Comparison of ENCODE assay signal across 22 cellular contexts in genomic region chr2:167298017-167298416, GRCh38. TPM values are rescaled to one million over a fixed set of nuclear protein-coding genes. Genes with fewer than 3 reads are reported as not detected.
DNase-seq lines count a peak whose midpoint lies in the region; ATAC-seq and TF ChIP-seq lines count a peak whose summit lies in the region.
"Had no signal": no experiment of that assay in that cellular context is flagged by ENCODE, and none has a peak within 500 bp of the region (broad histone marks: within the 10 kb centered on the region; RNA-seq: fewer than 3 reads in every experiment).

No MANE protein-coding gene starts in this region.

- H3K27me3 Mint-ChIP-seq in WTC11 (ENCODE audit: low read depth), result peaks cover 11% of the 10 kb centered on the region

- no peak overlapping the region for H3K4me3 Mint-ChIP-seq in WTC11
- H3K4me3 Mint-ChIP-seq: CD14-positive monocyte; CD4-positive, alpha-beta T cell; CD8-positive, alpha-beta memory T cell had no signal

- TF ChIP-seq EP300 in esophagus muscularis mucosa (IDR thresholded peaks at IDR 0.05), result no peak

- peak overlapping the region; percentile 83 for H3K27ac Mint-ChIP-seq in WTC11
- H3K27ac Mint-ChIP-seq: CD14-positive monocyte; CD4-positive, alpha-beta T cell; CD8-positive, alpha-beta memory T cell had no signal

- H3K27ac ChIP-seq in esophagus muscularis mucosa (replicated peaks in 1 of 4), result no peak overlapping the region
- H3K27ac ChIP-seq: A549; BLaER1 treated with 17β-estradiol and CSF1 and Interleukin-3, amounts not matched to agents 10 nM and 100 nM had no signal

- no peak for TF ChIP-seq POLR2A in esophagus muscularis mucosa (IDR thresholded peaks at IDR 0.05; ENCODE audit: low read depth)

- H3K4me3 ChIP-seq in mucosa of descending colon (no peak overlapping the region), esophagus muscularis mucosa (no peak overlapping the region)
- H3K4me3 ChIP-seq: A549; BLaER1 treated with 17β-estradiol and CSF1 and Interleukin-3, amounts not matched to agents 10 nM and 100 nM had no signal

- H3K4me1 Mint-ChIP-seq in WTC11, result peaks cover 46% of the 10 kb centered on the region

- H3K36me3 ChIP-seq in mucosa of descending colon (ENCODE audit: low read depth) (no peaks in the 10 kb centered on the region), esophagus muscularis mucosa (no peaks in the 10 kb centered on the region)
- H3K36me3 ChIP-seq: BE2C; BLaER1 treated with 17β-estradiol and CSF1 and Interleukin-3, amounts not matched to agents 10 nM and 100 nM had no signal

- H3K36me3 Mint-ChIP-seq in WTC11, result peaks cover 8% of the 10 kb centered on the region
- H3K36me3 Mint-ChIP-seq: CD8-positive, alpha-beta memory T cell had no signal

- WGBS in esophagus muscularis mucosa, result 72% methylated on average over 1 of the region's 1 CpG

- peaks cover 0 to 75% (median 24%) of the 10 kb centered on the region in 4 donors for H3K27me3 ChIP-seq in esophagus muscularis mucosa

- CTCF ChIA-PET in WTC11 (lab: Charles Lee), result interaction anchor here (0.7 kb wide), 1 partner anchor 34 kb away, joined by 3 read pairs; no protein-coding TSS in a partner anchor

- POLR2A ChIA-PET in WTC11 (lab: Charles Lee), result no interaction called here

- ATAC-seq in WTC11 (no peak), mucosa of descending colon (peak; percentile 58), HG03095 (IDR thresholded peaks at IDR 0.05; ENCODE audit: unreplicated experiment) (no peak)
- ATAC-seq: A549 had no signal

- H3K4me1 ChIP-seq in mucosa of descending colon (ENCODE audit: low read depth), result no peaks in the 10 kb centered on the region
- peaks cover 17 to 23% (median 20%) of the 10 kb centered on the region in 4 donors for H3K4me1 ChIP-seq in esophagus muscularis mucosa
- H3K4me1 ChIP-seq: BE2C had no signal

- DNase-seq in OCI-M1 (lab: John Stamatoyannopoulos, UW) (peak; percentile 14), WTC11 (ENCODE audit: low spot score) (no peak), mucosa of descending colon (no peak), COLO829 (ENCODE audit: low spot score) (no peak), esophagus muscularis mucosa (ENCODE audit: extremely low spot score) (no peak)
- DNase-seq: 8988T; ACHN; AML-193; BE2C; Calu3; CD4-positive, alpha-beta T cell; CD8-positive, alpha-beta memory T cell; COR-L47; DMS53; DMS79 treated with DMSO at 0.1 percent for 48 hours; GF-D8; H7; HCEC 1CT had no signal

- intact Hi-C loops in mucosa of descending colon (cut with DNase I, micrococcal nuclease) (loop anchor here in 1 of 2 donors (10.0 kb wide), 1 partner anchor 87 kb away; no protein-coding TSS in a partner anchor), esophagus muscularis mucosa (cut with DNase I) (loop anchor here (10.0 kb wide), 1 partner anchor 947 kb away; the partner anchor contains the start of gene STK39)

- TF ChIP-seq CTCF in WTC11 (IDR thresholded peaks at IDR 0.05) (no peak), mucosa of descending colon (IDR thresholded peaks at IDR 0.05) (no peak), esophagus muscularis mucosa (IDR thresholded peaks at IDR 0.05) (no peak)

- H3K9me3 Mint-ChIP-seq in WTC11, result peaks cover 3% of the 10 kb centered on the region; the same call in 1 of the 2 replicates
- H3K9me3 Mint-ChIP-seq: CD4-positive, alpha-beta T cell had no signal

- no peaks in the 10 kb centered on the region for H3K9me3 ChIP-seq in mucosa of descending colon
- no peaks in the 10 kb centered on the region for H3K9me3 ChIP-seq in esophagus muscularis mucosa
- H3K9me3 ChIP-seq: A549; BE2C; BLaER1 treated with 17β-estradiol and CSF1 and Interleukin-3, amounts not matched to agents 10 nM and 100 nM had no signal

TF ChIP-seq in WTC11, 78 proteins besides CTCF, POLR2A, EP300 and RAD21 (continues in another document):
- TF ChIP-seq ZNF512 (CRISPR knock-in tag; IDR thresholded peaks at IDR 0.05; ENCODE audit: borderline replicate concordance) (no peak), USF1 (CRISPR knock-in tag; IDR thresholded peaks at IDR 0.05) (no peak), ZBTB21 (CRISPR knock-in tag; IDR thresholded peaks at IDR 0.05; ENCODE audit: borderline replicate concordance) (no peak), FOXK1 (CRISPR knock-in tag; IDR thresholded peaks at IDR 0.05) (no peak), ZMAT4 (CRISPR knock-in tag; IDR thresholded peaks at IDR 0.05) (no peak), ATF6 (CRISPR knock-in tag; IDR thresholded peaks at IDR 0.05) (no peak), E2F1 (CRISPR knock-in tag; IDR thresholded peaks at IDR 0.05) (no peak), OVOL2 (CRISPR knock-in tag; IDR thresholded peaks at IDR 0.05; ENCODE audit: borderline replicate concordance) (no peak), ZNF671 (CRISPR knock-in tag; IDR thresholded peaks at IDR 0.05) (no peak), KAT7 (CRISPR knock-in tag; IDR thresholded peaks at IDR 0.05; ENCODE audit: borderline replicate concordance) (no peak), RELA (CRISPR knock-in tag; IDR thresholded peaks at IDR 0.05; ENCODE audit: borderline replicate concordance) (no peak), PRRX2 (CRISPR knock-in tag; IDR thresholded peaks at IDR 0.05) (no peak), STAT6 (CRISPR knock-in tag; conservative IDR thresholded peaks at IDR 0.05; ENCODE audit: low read depth) (no peak)

RNA-seq across cellular contexts. Expression of gene B3GALT1, which starts 5.2 kb away (rescaled TPM):
- 13.5 to 15.8 TPM (median 14.1 TPM) in 3 replicates for total RNA-seq in WTC11 (2021)
- 10 to 100 TPM in 1 of 3 donors, 1 to 10 TPM in 2; 7.6 to 25.6 (median 7.8) TPM for total RNA-seq in mucosa of descending colon
- under 1 TPM; 0.13 to 0.42 (median 0.17) TPM for total RNA-seq in esophagus muscularis mucosa

Comparison
In these comparisons a context has a peak if more than half of its experiments do, and no peak if none do; other contexts are left out.
1. RNA of gene B3GALT1, which starts 5.2 kb away (total RNA-seq): 13.5 to 15.8 TPM in WTC11 and 7.6 to 25.6 TPM in mucosa of descending colon; 0.13 to 0.42 TPM in esophagus muscularis mucosa; every median in the first group is over 4 times any median in the second.